In the genomic region with DNA sequence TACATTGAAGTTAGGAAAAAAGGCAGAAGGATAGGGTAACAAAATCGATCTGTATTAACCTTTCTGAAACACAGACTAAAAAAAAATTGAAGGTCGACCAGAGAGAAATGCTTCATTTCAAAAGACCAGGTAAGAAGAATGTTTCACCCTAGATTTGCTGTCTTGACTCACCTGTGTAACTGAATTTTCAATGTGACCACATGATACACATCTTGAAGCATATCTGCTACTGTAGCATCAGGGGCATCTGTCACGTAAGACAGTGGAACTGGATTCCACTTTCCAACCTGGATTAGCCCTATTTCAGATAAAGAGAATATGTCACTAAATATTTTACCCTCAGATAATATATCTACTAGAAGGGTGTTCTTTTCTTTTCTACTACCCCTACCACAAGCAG, we compare ENCODE assay signal across 30 cellular contexts.
DNase-seq lines count a peak whose midpoint lies in the region; ATAC-seq, FAIRE-seq and TF ChIP-seq lines count a peak whose summit lies in the region.
"Had no signal": no experiment of that assay in that cellular context is flagged by ENCODE, and none has a peak within 500 bp of the region (broad histone marks: within the 10 kb centered on the region; RNA-seq: fewer than 3 reads in every experiment).

No MANE protein-coding gene starts in this region.

- no peak for ATAC-seq in activated naive CD8-positive, alpha-beta T cell treated with anti-CD3 and anti-CD28 coated beads, Interleukin-2, amount 50 U/mL, for 24 hours
- ATAC-seq in HG02571 (IDR thresholded peaks at IDR 0.05; ENCODE audit: unreplicated experiment), result no peak
- ATAC-seq: HCT116, lower lobe of right lung, psoas muscle, sciatic nerve had no signal

- H3K4me3 Mint-ChIP-seq in T-helper 2 cell treated with Interferon-gamma antibody and Interleukin-4, amounts not matched to agents 5 μg/mL and 100 μg/mL, for 36 hours, result peak overlapping the region; percentile 84
- peak overlapping the region; percentile 63 for H3K4me3 Mint-ChIP-seq in activated naive CD4-positive, alpha-beta T cell treated with anti-CD3 and anti-CD28 coated beads, Interleukin-2, amount 50 U/mL, for 24 hours
- peak overlapping the region; percentile 56 for H3K4me3 Mint-ChIP-seq in activated naive CD8-positive, alpha-beta T cell treated with anti-CD3 and anti-CD28 coated beads, Interleukin-2, amount 50 U/mL, for 24 hours
- H3K4me3 Mint-ChIP-seq: naive B cell had no signal

- peaks cover 81% of the 10 kb centered on the region for H3K36me3 Mint-ChIP-seq in T-helper 2 cell treated with Interferon-gamma antibody and Interleukin-4, amounts not matched to agents 5 μg/mL and 100 μg/mL, for 36 hours (ENCODE audit: low read depth)
- peaks cover 26% of the 10 kb centered on the region for H3K36me3 Mint-ChIP-seq in activated naive CD4-positive, alpha-beta T cell treated with anti-CD3 and anti-CD28 coated beads, Interleukin-2, amount 50 U/mL, for 24 hours
- H3K36me3 Mint-ChIP-seq in activated naive CD8-positive, alpha-beta T cell treated with anti-CD3 and anti-CD28 coated beads, Interleukin-2, amount 50 U/mL, for 24 hours (ENCODE audit: low read depth), result peaks cover 86% of the 10 kb centered on the region

- peak overlapping the region; percentile 37 for H3K27ac Mint-ChIP-seq in T-helper 2 cell treated with Interferon-gamma antibody and Interleukin-4, amounts not matched to agents 5 μg/mL and 100 μg/mL, for 36 hours
- peak overlapping the region; percentile 78 for H3K27ac Mint-ChIP-seq in activated naive CD4-positive, alpha-beta T cell treated with anti-CD3 and anti-CD28 coated beads, Interleukin-2, amount 50 U/mL, for 24 hours
- H3K27ac Mint-ChIP-seq in activated naive CD8-positive, alpha-beta T cell treated with anti-CD3 and anti-CD28 coated beads, Interleukin-2, amount 50 U/mL, for 24 hours, result peak overlapping the region; percentile 73

- no peak for FAIRE-seq in D721Med (lab: Jason Lieb, UNC)
- FAIRE-seq: astrocyte had no signal

- no peaks in the 10 kb centered on the region for H3K27me3 ChIP-seq in brain microvascular endothelial cell (replicated peaks)
- H3K27me3 ChIP-seq: colonic mucosa, upper lobe of left lung had no signal

- peaks cover 82% of the 10 kb centered on the region for H3K4me1 Mint-ChIP-seq in T-helper 2 cell treated with Interferon-gamma antibody and Interleukin-4, amounts not matched to agents 5 μg/mL and 100 μg/mL, for 36 hours (ENCODE audit: low read depth)
- H3K4me1 Mint-ChIP-seq in activated naive CD4-positive, alpha-beta T cell treated with anti-CD3 and anti-CD28 coated beads, Interleukin-2, amount 50 U/mL, for 24 hours, result peaks cover 94% of the 10 kb centered on the region
- H3K4me1 Mint-ChIP-seq in activated naive CD8-positive, alpha-beta T cell treated with anti-CD3 and anti-CD28 coated beads, Interleukin-2, amount 50 U/mL, for 24 hours, result peaks cover 94% of the 10 kb centered on the region

- H3K27me3 Mint-ChIP-seq in T-helper 2 cell treated with Interferon-gamma antibody and Interleukin-4, amounts not matched to agents 5 μg/mL and 100 μg/mL, for 36 hours (ENCODE audit: low read depth), result no peaks in the 10 kb centered on the region
- H3K27me3 Mint-ChIP-seq in activated naive CD4-positive, alpha-beta T cell treated with anti-CD3 and anti-CD28 coated beads, Interleukin-2, amount 50 U/mL, for 24 hours, result no peaks in the 10 kb centered on the region
- no peaks in the 10 kb centered on the region for H3K27me3 Mint-ChIP-seq in activated naive CD8-positive, alpha-beta T cell treated with anti-CD3 and anti-CD28 coated beads, Interleukin-2, amount 50 U/mL, for 24 hours
- H3K27me3 Mint-ChIP-seq: naive B cell had no signal

- no peak overlapping the region for H3K27ac ChIP-seq in brain microvascular endothelial cell
- H3K27ac ChIP-seq: C4-2B, colonic mucosa, epithelial cell of prostate, lower lobe of right lung, PC-9, psoas muscle, upper lobe of left lung had no signal

- no peak for DNase-seq in T-helper 2 cell treated with Interferon-gamma antibody and Interleukin-4, amounts not matched to agents 5 μg/mL and 100 μg/mL, for 36 hours (ENCODE audit: low spot score)
- DNase-seq in T-helper 2 cell (no peak), D721Med (ENCODE audit: insufficient read length, low spot score) (no peak), brain microvascular endothelial cell (no peak)
- DNase-seq in activated naive CD4-positive, alpha-beta T cell (lab: John Stamatoyannopoulos, UW), result no peak
- DNase-seq in activated naive CD8-positive, alpha-beta T cell treated with anti-CD3 and anti-CD28 coated beads, Interleukin-2, amount 50 U/mL, for 24 hours, result no peak
- DNase-seq: activated CD4-positive, alpha-beta T cell treated with anti-CD3 and anti-CD28 coated beads for 4 hours; colonic mucosa; effector CD8-positive, alpha-beta T cell; hippocampal formation; Kasumi-1; lower lobe of right lung; midbrain; naive B cell; NCI-H1436; NCI-H226; occipital lobe; PC-9; psoas muscle; stimulated activated CD4-positive, alpha-beta T cell treated with anti-CD3 and anti-CD28 coated beads, Interleukin-2, amount 100 ng/mL, for 48 hours; substantia nigra; upper lobe of left lung had no signal

- in situ Hi-C loops in brain microvascular endothelial cell (cut with HindIII; ENCODE audit: low pct_ligation_motif_present, low sequenced_read_pairs), result no loop called here

- no peaks in the 10 kb centered on the region for H3K36me3 ChIP-seq in brain microvascular endothelial cell (replicated peaks)
- H3K36me3 ChIP-seq: colonic mucosa had no signal

- H3K9me3 Mint-ChIP-seq in T-helper 2 cell treated with Interferon-gamma antibody and Interleukin-4, amounts not matched to agents 5 μg/mL and 100 μg/mL, for 36 hours, result no peaks in the 10 kb centered on the region
- no peaks in the 10 kb centered on the region for H3K9me3 Mint-ChIP-seq in activated naive CD4-positive, alpha-beta T cell treated with anti-CD3 and anti-CD28 coated beads, Interleukin-2, amount 50 U/mL, for 24 hours
- no peaks in the 10 kb centered on the region for H3K9me3 Mint-ChIP-seq in activated naive CD8-positive, alpha-beta T cell treated with anti-CD3 and anti-CD28 coated beads, Interleukin-2, amount 50 U/mL, for 24 hours
- H3K9me3 Mint-ChIP-seq: naive B cell had no signal

- TF ChIP-seq CTCF in D721Med (IDR thresholded peaks at IDR 0.05; ENCODE audit: insufficient read depth, missing control alignments) (no peak), brain microvascular endothelial cell (IDR thresholded peaks at IDR 0.05; ENCODE audit: low read depth, low read length, missing control alignments) (no peak)

- H3K4me3 ChIP-seq in brain microvascular endothelial cell (ENCODE audit: low read depth, low read length), result no peak overlapping the region
- H3K4me3 ChIP-seq: colonic mucosa, lower lobe of right lung, PC-9, psoas muscle, SK-N-MC, upper lobe of left lung had no signal
